In genomic region chr11:45391168-45391850, GRCh38 we compare ENCODE assay signal across 1 cellular context.
TF ChIP-seq lines count a peak whose summit lies in the region.

No MANE protein-coding gene starts in this region.

TF ChIP-seq in HepG2, 621 proteins besides CTCF, POLR2A, EP300 and RAD21 (continued from another document and continues in another):
- TF ChIP-seq ZNF609 (CRISPR knock-in tag; IDR thresholded peaks at IDR 0.05; ENCODE audit: borderline replicate concordance), result peak; percentile 95
- TF ChIP-seq FOXA1 (IDR thresholded peaks at IDR 0.05), result no peak
- TF ChIP-seq FOXA1 (CRISPR knock-in tag; IDR thresholded peaks at IDR 0.05), result peak; percentile 73
- no peak for TF ChIP-seq ZNF768 (CRISPR knock-in tag; IDR thresholded peaks at IDR 0.05)
- no peak; the same call in 1 of the 2 replicates for TF ChIP-seq TFAP4 (IDR thresholded peaks at IDR 0.05; ENCODE audit: borderline replicate concordance, low read depth)
- TF ChIP-seq TCF7 (IDR thresholded peaks at IDR 0.05; ENCODE audit: low read depth), result peak; percentile 59; the same call in 1 of the 2 replicates
- TF ChIP-seq ISL2 (CRISPR knock-in tag; IDR thresholded peaks at IDR 0.05), result peak; percentile 79
- no peak for TF ChIP-seq ZNF326 (CRISPR knock-in tag; IDR thresholded peaks at IDR 0.05; ENCODE audit: borderline replicate concordance)
- no peak for TF ChIP-seq ZNF577 (CRISPR knock-in tag; IDR thresholded peaks at IDR 0.05; ENCODE audit: borderline replicate concordance, low read depth)
- no peak for TF ChIP-seq MAFK (conservative IDR thresholded peaks at IDR 0.05 in 1 of 2, IDR thresholded peaks at IDR 0.05 in 1 of 2; ENCODE audit: low read length in 2 of 2)
- TF ChIP-seq ZNF614 (CRISPR knock-in tag; IDR thresholded peaks at IDR 0.05; ENCODE audit: borderline replicate concordance), result peak; percentile 76; the same call in 1 of the 2 replicates
- TF ChIP-seq THRA (CRISPR knock-in tag; IDR thresholded peaks at IDR 0.05; ENCODE audit: borderline replicate concordance), result peak; percentile 57; the same call in 1 of the 2 replicates
- TF ChIP-seq SNAPC2 (CRISPR knock-in tag; IDR thresholded peaks at IDR 0.05), result no peak
- no peak for TF ChIP-seq THAP8 (CRISPR knock-in tag; IDR thresholded peaks at IDR 0.05; ENCODE audit: borderline replicate concordance)
- peak; percentile 26; the same call in 1 of the 2 replicates for TF ChIP-seq ZNF232 (CRISPR knock-in tag; IDR thresholded peaks at IDR 0.05; ENCODE audit: borderline replicate concordance)
- TF ChIP-seq ZNF75D (CRISPR knock-in tag; IDR thresholded peaks at IDR 0.05; ENCODE audit: borderline replicate concordance), result no peak
- no peak for TF ChIP-seq CREBL2 (CRISPR knock-in tag; IDR thresholded peaks at IDR 0.05; ENCODE audit: borderline replicate concordance)
- TF ChIP-seq TRAFD1 (CRISPR knock-in tag; IDR thresholded peaks at IDR 0.05; ENCODE audit: borderline replicate concordance), result no peak
- TF ChIP-seq RCOR2 (CRISPR knock-in tag; IDR thresholded peaks at IDR 0.05), result peak; percentile 79
- TF ChIP-seq PHB2 (IDR thresholded peaks at IDR 0.05; ENCODE audit: partially characterized antibody), result no peak
- peak; percentile 88 for TF ChIP-seq HNF1B (CRISPR knock-in tag; IDR thresholded peaks at IDR 0.05)
- TF ChIP-seq PBX2 (CRISPR knock-in tag; IDR thresholded peaks at IDR 0.05), result no peak
- 0 out of 2 replicates have a peak, but pooled peaks have one; percentile 36 for TF ChIP-seq JUN (CRISPR knock-in tag; IDR thresholded peaks at IDR 0.05)
- TF ChIP-seq ZNF512B (CRISPR knock-in tag; IDR thresholded peaks at IDR 0.05; ENCODE audit: borderline replicate concordance), result no peak
- TF ChIP-seq PATZ1 (CRISPR knock-in tag; IDR thresholded peaks at IDR 0.05), result peak; percentile 74
- peak; percentile 84 for TF ChIP-seq ZNF501 (CRISPR knock-in tag; IDR thresholded peaks at IDR 0.05)
- peak; percentile 95 for TF ChIP-seq SALL1 (CRISPR knock-in tag; IDR thresholded peaks at IDR 0.05)
- no peak for TF ChIP-seq HNF1A (IDR thresholded peaks at IDR 0.05; ENCODE audit: low read depth)
- peak; percentile 62; the same call in 1 of the 2 replicates for TF ChIP-seq HNF1A (CRISPR knock-in tag; IDR thresholded peaks at IDR 0.05; ENCODE audit: borderline replicate concordance)
- no peak for TF ChIP-seq ZNF572 (CRISPR knock-in tag; IDR thresholded peaks at IDR 0.05)
- 0 out of 2 replicates have a peak, but pooled peaks have one; percentile 75 for TF ChIP-seq NCOA1 (CRISPR knock-in tag; IDR thresholded peaks at IDR 0.05)
- 0 out of 2 replicates have a peak, but pooled peaks have one; percentile 21 for TF ChIP-seq REPIN1 (CRISPR knock-in tag; IDR thresholded peaks at IDR 0.05; ENCODE audit: borderline replicate concordance, low read depth)
- peak; percentile 96 for TF ChIP-seq RXRB (CRISPR knock-in tag; IDR thresholded peaks at IDR 0.05; ENCODE audit: borderline replicate concordance)
- 0 out of 2 replicates have a peak, but pooled peaks have one; percentile 19 for TF ChIP-seq SNAI1 (CRISPR knock-in tag; IDR thresholded peaks at IDR 0.05; ENCODE audit: borderline replicate concordance)
- no peak for TF ChIP-seq ZNF530 (CRISPR knock-in tag; IDR thresholded peaks at IDR 0.05; ENCODE audit: low read depth)
